1 cellular context compared by ENCODE assay signal in genomic region chr11:46718155-46719019, GRCh38.
TF ChIP-seq lines count a peak whose summit lies in the region.

No MANE protein-coding gene starts in this region.

TF ChIP-seq in HepG2, 621 proteins besides CTCF, POLR2A, EP300 and RAD21 (continued from another document and continues in another):
- TF ChIP-seq, protein P1, sequence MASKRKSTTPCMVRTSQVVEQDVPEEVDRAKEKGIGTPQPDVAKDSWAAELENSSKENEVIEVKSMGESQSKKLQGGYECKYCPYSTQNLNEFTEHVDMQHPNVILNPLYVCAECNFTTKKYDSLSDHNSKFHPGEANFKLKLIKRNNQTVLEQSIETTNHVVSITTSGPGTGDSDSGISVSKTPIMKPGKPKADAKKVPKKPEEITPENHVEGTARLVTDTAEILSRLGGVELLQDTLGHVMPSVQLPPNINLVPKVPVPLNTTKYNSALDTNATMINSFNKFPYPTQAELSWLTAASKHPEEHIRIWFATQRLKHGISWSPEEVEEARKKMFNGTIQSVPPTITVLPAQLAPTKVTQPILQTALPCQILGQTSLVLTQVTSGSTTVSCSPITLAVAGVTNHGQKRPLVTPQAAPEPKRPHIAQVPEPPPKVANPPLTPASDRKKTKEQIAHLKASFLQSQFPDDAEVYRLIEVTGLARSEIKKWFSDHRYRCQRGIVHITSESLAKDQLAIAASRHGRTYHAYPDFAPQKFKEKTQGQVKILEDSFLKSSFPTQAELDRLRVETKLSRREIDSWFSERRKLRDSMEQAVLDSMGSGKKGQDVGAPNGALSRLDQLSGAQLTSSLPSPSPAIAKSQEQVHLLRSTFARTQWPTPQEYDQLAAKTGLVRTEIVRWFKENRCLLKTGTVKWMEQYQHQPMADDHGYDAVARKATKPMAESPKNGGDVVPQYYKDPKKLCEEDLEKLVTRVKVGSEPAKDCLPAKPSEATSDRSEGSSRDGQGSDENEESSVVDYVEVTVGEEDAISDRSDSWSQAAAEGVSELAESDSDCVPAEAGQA (IDR thresholded peaks at IDR 0.05; ENCODE audit: low read depth) = no peak
- TF ChIP-seq, protein P1 (CRISPR knock-in tag; IDR thresholded peaks at IDR 0.05; ENCODE audit: borderline replicate concordance) = no peak
- peak; percentile 83 for TF ChIP-seq ISL2 (CRISPR knock-in tag; IDR thresholded peaks at IDR 0.05)
- TF ChIP-seq ZNF20 (CRISPR knock-in tag; IDR thresholded peaks at IDR 0.05) = no peak
- TF ChIP-seq ZNF496 (CRISPR knock-in tag; IDR thresholded peaks at IDR 0.05; ENCODE audit: insufficient replicate concordance) = no peak
- TF ChIP-seq ZNF253 (CRISPR knock-in tag; IDR thresholded peaks at IDR 0.05; ENCODE audit: borderline replicate concordance) = no peak
- TF ChIP-seq ZNF672 (CRISPR knock-in tag; IDR thresholded peaks at IDR 0.05) = no peak
- peak; percentile 84 for TF ChIP-seq ZBTB25 (CRISPR knock-in tag; IDR thresholded peaks at IDR 0.05)
- TF ChIP-seq ZNF530 (CRISPR knock-in tag; IDR thresholded peaks at IDR 0.05; ENCODE audit: low read depth) = no peak
- TF ChIP-seq ZFP37 (CRISPR knock-in tag; IDR thresholded peaks at IDR 0.05; ENCODE audit: borderline replicate concordance) = peak; percentile 60; the same call in 1 of the 2 replicates
- no peak for TF ChIP-seq KLF6 (CRISPR knock-in tag; IDR thresholded peaks at IDR 0.05)
- TF ChIP-seq GATAD1 (CRISPR knock-in tag; IDR thresholded peaks at IDR 0.05) = peak; percentile 69
- TF ChIP-seq, protein P2, sequence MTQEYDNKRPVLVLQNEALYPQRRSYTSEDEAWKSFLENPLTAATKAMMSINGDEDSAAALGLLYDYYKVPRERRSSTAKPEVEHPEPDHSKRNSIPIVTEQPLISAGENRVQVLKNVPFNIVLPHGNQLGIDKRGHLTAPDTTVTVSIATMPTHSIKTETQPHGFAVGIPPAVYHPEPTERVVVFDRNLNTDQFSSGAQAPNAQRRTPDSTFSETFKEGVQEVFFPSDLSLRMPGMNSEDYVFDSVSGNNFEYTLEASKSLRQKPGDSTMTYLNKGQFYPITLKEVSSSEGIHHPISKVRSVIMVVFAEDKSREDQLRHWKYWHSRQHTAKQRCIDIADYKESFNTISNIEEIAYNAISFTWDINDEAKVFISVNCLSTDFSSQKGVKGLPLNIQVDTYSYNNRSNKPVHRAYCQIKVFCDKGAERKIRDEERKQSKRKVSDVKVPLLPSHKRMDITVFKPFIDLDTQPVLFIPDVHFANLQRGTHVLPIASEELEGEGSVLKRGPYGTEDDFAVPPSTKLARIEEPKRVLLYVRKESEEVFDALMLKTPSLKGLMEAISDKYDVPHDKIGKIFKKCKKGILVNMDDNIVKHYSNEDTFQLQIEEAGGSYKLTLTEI (CRISPR knock-in tag; conservative IDR thresholded peaks at IDR 0.05) = no peak
- TF ChIP-seq CC2D1A (CRISPR knock-in tag; IDR thresholded peaks at IDR 0.05) = no peak
- TF ChIP-seq ZNF556 (CRISPR knock-in tag; IDR thresholded peaks at IDR 0.05; ENCODE audit: borderline replicate concordance) = peak; percentile 50; the same call in 1 of the 2 replicates
- peak; percentile 42; the same call in 1 of the 2 replicates for TF ChIP-seq KDM2A (CRISPR knock-in tag; IDR thresholded peaks at IDR 0.05; ENCODE audit: borderline replicate concordance, low read depth)
- TF ChIP-seq RAD51 (IDR thresholded peaks at IDR 0.05; ENCODE audit: borderline replicate concordance) = no peak
- peak; percentile 52; the same call in 1 of the 2 replicates for TF ChIP-seq CCDC6 (CRISPR knock-in tag; IDR thresholded peaks at IDR 0.05)
- TF ChIP-seq, protein P3, sequence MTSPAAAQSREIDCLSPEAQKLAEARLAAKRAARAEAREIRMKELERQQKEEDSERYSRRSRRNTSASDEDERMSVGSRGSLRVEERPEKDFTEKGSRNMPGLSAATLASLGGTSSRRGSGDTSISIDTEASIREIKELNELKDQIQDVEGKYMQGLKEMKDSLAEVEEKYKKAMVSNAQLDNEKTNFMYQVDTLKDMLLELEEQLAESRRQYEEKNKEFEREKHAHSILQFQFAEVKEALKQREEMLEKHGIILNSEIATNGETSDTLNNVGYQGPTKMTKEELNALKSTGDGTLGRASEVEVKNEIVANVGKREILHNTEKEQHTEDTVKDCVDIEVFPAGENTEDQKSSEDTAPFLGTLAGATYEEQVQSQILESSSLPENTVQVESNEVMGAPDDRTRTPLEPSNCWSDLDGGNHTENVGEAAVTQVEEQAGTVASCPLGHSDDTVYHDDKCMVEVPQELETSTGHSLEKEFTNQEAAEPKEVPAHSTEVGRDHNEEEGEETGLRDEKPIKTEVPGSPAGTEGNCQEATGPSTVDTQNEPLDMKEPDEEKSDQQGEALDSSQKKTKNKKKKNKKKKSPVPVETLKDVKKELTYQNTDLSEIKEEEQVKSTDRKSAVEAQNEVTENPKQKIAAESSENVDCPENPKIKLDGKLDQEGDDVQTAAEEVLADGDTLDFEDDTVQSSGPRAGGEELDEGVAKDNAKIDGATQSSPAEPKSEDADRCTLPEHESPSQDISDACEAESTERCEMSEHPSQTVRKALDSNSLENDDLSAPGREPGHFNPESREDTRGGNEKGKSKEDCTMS (CRISPR knock-in tag; conservative IDR thresholded peaks at IDR 0.05) = no peak
- peak; percentile 95 for TF ChIP-seq MED13 (CRISPR knock-in tag; IDR thresholded peaks at IDR 0.05)
- no peak for TF ChIP-seq NR1H2 (CRISPR knock-in tag; IDR thresholded peaks at IDR 0.05; ENCODE audit: borderline replicate concordance, low read depth)
- TF ChIP-seq, protein P4, sequence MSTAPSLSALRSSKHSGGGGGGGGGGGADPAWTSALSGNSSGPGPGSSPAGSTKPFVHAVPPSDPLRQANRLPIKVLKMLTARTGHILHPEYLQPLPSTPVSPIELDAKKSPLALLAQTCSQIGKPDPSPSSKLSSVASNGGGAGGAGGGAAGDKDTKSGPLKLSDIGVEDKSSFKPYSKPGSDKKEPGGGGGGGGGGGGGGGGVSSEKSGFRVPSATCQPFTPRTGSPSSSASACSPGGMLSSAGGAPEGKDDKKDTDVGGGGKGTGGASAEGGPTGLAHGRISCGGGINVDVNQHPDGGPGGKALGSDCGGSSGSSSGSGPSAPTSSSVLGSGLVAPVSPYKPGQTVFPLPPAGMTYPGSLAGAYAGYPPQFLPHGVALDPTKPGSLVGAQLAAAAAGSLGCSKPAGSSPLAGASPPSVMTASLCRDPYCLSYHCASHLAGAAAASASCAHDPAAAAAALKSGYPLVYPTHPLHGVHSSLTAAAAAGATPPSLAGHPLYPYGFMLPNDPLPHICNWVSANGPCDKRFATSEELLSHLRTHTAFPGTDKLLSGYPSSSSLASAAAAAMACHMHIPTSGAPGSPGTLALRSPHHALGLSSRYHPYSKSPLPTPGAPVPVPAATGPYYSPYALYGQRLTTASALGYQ (CRISPR knock-in tag; IDR thresholded peaks at IDR 0.05) = peak; percentile 90
- TF ChIP-seq ZBTB21 (CRISPR knock-in tag; IDR thresholded peaks at IDR 0.05) = peak; percentile 43; the same call in 1 of the 2 replicates
- peak; percentile 89; the same call in 1 of the 2 replicates for TF ChIP-seq ZSCAN30 (CRISPR knock-in tag; IDR thresholded peaks at IDR 0.05)
- TF ChIP-seq ATAD3A (CRISPR knock-in tag; IDR thresholded peaks at IDR 0.05) = no peak
- TF ChIP-seq, protein P5, sequence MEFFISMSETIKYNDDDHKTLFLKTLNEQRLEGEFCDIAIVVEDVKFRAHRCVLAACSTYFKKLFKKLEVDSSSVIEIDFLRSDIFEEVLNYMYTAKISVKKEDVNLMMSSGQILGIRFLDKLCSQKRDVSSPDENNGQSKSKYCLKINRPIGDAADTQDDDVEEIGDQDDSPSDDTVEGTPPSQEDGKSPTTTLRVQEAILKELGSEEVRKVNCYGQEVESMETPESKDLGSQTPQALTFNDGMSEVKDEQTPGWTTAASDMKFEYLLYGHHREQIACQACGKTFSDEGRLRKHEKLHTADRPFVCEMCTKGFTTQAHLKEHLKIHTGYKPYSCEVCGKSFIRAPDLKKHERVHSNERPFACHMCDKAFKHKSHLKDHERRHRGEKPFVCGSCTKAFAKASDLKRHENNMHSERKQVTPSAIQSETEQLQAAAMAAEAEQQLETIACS (CRISPR knock-in tag; IDR thresholded peaks at IDR 0.05) = no peak
- TF ChIP-seq ZFAT (CRISPR knock-in tag; conservative IDR thresholded peaks at IDR 0.05) = no peak
- TF ChIP-seq RXRB (CRISPR knock-in tag; IDR thresholded peaks at IDR 0.05; ENCODE audit: borderline replicate concordance) = peak; percentile 98
- no peak for TF ChIP-seq MYNN (CRISPR knock-in tag; IDR thresholded peaks at IDR 0.05; ENCODE audit: low read depth)
- no peak for TF ChIP-seq FLYWCH1 (CRISPR knock-in tag; IDR thresholded peaks at IDR 0.05)
- TF ChIP-seq ZNF441 (CRISPR knock-in tag; IDR thresholded peaks at IDR 0.05; ENCODE audit: borderline replicate concordance) = peak; percentile 61; the same call in 1 of the 2 replicates
- 0 out of 2 replicates have a peak, but pooled peaks have one; percentile 28 for TF ChIP-seq ZNF275 (CRISPR knock-in tag; IDR thresholded peaks at IDR 0.05; ENCODE audit: borderline replicate concordance)
- no peak for TF ChIP-seq SNAPC5 (CRISPR knock-in tag; IDR thresholded peaks at IDR 0.05; ENCODE audit: borderline replicate concordance)
- TF ChIP-seq E2F5 (CRISPR knock-in tag; conservative IDR thresholded peaks at IDR 0.05) = no peak
- TF ChIP-seq ZBTB7A (CRISPR knock-in tag; IDR thresholded peaks at IDR 0.05) = peak; percentile 96
- no peak; the same call in 1 of the 2 replicates for TF ChIP-seq IRF9 (CRISPR knock-in tag; IDR thresholded peaks at IDR 0.05; ENCODE audit: borderline replicate concordance)
- peak; percentile 89 for TF ChIP-seq ZEB1 (IDR thresholded peaks at IDR 0.05; ENCODE audit: insufficient replicate concordance, low read depth)
- 0 out of 2 replicates have a peak, but pooled peaks have one; percentile 18 for TF ChIP-seq MEIS1 (CRISPR knock-in tag; IDR thresholded peaks at IDR 0.05; ENCODE audit: borderline replicate concordance)
- TF ChIP-seq, protein P6, sequence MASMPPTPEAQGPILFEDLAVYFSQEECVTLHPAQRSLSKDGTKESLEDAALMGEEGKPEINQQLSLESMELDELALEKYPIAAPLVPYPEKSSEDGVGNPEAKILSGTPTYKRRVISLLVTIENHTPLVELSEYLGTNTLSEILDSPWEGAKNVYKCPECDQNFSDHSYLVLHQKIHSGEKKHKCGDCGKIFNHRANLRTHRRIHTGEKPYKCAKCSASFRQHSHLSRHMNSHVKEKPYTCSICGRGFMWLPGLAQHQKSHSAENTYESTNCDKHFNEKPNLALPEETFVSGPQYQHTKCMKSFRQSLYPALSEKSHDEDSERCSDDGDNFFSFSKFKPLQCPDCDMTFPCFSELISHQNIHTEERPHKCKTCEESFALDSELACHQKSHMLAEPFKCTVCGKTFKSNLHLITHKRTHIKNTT (CRISPR knock-in tag; IDR thresholded peaks at IDR 0.05) = no peak
- peak; percentile 59; the same call in 1 of the 2 replicates for TF ChIP-seq TBX3 (IDR thresholded peaks at IDR 0.05; ENCODE audit: borderline replicate concordance)
- peak; percentile 61; the same call in 1 of the 2 replicates for TF ChIP-seq ZNF543 (CRISPR knock-in tag; IDR thresholded peaks at IDR 0.05)
- no peak for TF ChIP-seq ZSCAN12 (CRISPR knock-in tag; IDR thresholded peaks at IDR 0.05)
- no peak for TF ChIP-seq ZNF17 (CRISPR knock-in tag; IDR thresholded peaks at IDR 0.05)
- TF ChIP-seq ZNF44 (CRISPR knock-in tag; IDR thresholded peaks at IDR 0.05) = peak; percentile 82; the same call in 1 of the 2 replicates
- no peak for TF ChIP-seq ZNF558 (CRISPR knock-in tag; IDR thresholded peaks at IDR 0.05; ENCODE audit: borderline replicate concordance)
- TF ChIP-seq XBP1 (CRISPR knock-in tag; IDR thresholded peaks at IDR 0.05) = peak; percentile 78; the same call in 1 of the 2 replicates
